Comparison of ENCODE assay signal across 1 cellular context in genomic region chr15:96146711-96147110, GRCh38.
TF ChIP-seq lines count a peak whose summit lies in the region.

No MANE protein-coding gene starts in this region.

TF ChIP-seq in HepG2, 621 proteins besides CTCF, POLR2A, EP300 and RAD21:
- TF ChIP-seq CREB3 (CRISPR knock-in tag; IDR thresholded peaks at IDR 0.05): no peak
- TF ChIP-seq ZUFSP (CRISPR knock-in tag; IDR thresholded peaks at IDR 0.05; ENCODE audit: borderline replicate concordance): no peak
- TF ChIP-seq ZNF180 (CRISPR knock-in tag; IDR thresholded peaks at IDR 0.05; ENCODE audit: borderline replicate concordance, low read depth): no peak
- no peak for TF ChIP-seq ZNF746 (CRISPR knock-in tag; IDR thresholded peaks at IDR 0.05)
- TF ChIP-seq ARHGAP35 (CRISPR knock-in tag; IDR thresholded peaks at IDR 0.05; ENCODE audit: borderline replicate concordance): no peak
- no peak for TF ChIP-seq THAP11 (CRISPR knock-in tag; IDR thresholded peaks at IDR 0.05)
- no peak for TF ChIP-seq MAX (IDR thresholded peaks at IDR 0.05)
- TF ChIP-seq KAT8 (CRISPR knock-in tag; IDR thresholded peaks at IDR 0.05): no peak
- TF ChIP-seq RBFOX2 (IDR thresholded peaks at IDR 0.05; ENCODE audit: low read depth, low read length): no peak
TF ChIP-seq in HepG2: peak in this region for 0.
